ENCODE assay signal across 14 cellular contexts in genomic region chr20:63475209-63475608, GRCh38. TPM values are rescaled to one million over a fixed set of nuclear protein-coding genes. Genes with fewer than 3 reads are reported as not detected.
A peak's percentile ranks its signal among the peaks of the same experiment; 100 is the strongest.
DNase-seq lines count a peak whose midpoint lies in the region; ATAC-seq, FAIRE-seq and TF ChIP-seq lines count a peak whose summit lies in the region.
"Had no signal": no experiment of that assay in that cellular context is flagged by ENCODE, and none has a peak within 500 bp of the region (broad histone marks: within the 10 kb centered on the region; RNA-seq: fewer than 3 reads in every experiment).

No MANE protein-coding gene starts in this region.

- no peak for TF ChIP-seq POLR2A in A549 (IDR thresholded peaks at IDR 0.05; ENCODE audit: low read length)

- no peaks in the 10 kb centered on the region for H3K9me3 ChIP-seq in A549
- H3K9me3 ChIP-seq: SJCRH30 had no signal

- WGBS in A549 (ENCODE audit: missing lambda C conversion rate), result 15% methylated on average over 15 of the region's 16 CpGs

- CTCF ChIA-PET in A549 (lab: Yijun Ruan, JAX), result interaction anchor here (0.9 to 3.2 kb wide), 2 partner anchors 18 to 21 kb away, joined by 3 to 17 read pairs; no protein-coding TSS in a partner anchor
- CTCF ChIA-PET in activated CD8-positive, alpha-beta T cell treated with anti-CD3 and anti-CD28 coated beads for 36 hours (lab: Charles Lee), result interaction anchor here (1.3 to 1.4 kb wide), 2 partner anchors 21 to 33 kb away, joined by 3 to 6 read pairs; no protein-coding TSS in a partner anchor

- peaks cover 8% of the 10 kb centered on the region for H3K4me1 Mint-ChIP-seq in activated CD8-positive, alpha-beta T cell treated with anti-CD3 and anti-CD28 coated beads for 36 hours (ENCODE audit: low read depth)

- no peak overlapping the region for H3K4me2 ChIP-seq in A549

- H3K4me1 ChIP-seq in A549, result peaks cover 13% of the 10 kb centered on the region
- H3K4me1 ChIP-seq: SJCRH30 had no signal

- no peak for FAIRE-seq in A549 (lab: Jason Lieb, UNC)

- POLR2A ChIA-PET in A549 (lab: Yijun Ruan, JAX), result no interaction called here
- POLR2A ChIA-PET in activated CD8-positive, alpha-beta T cell treated with anti-CD3 and anti-CD28 coated beads for 36 hours (lab: Charles Lee), result no interaction called here

- intact Hi-C loops in activated CD8-positive, alpha-beta T cell treated with anti-CD3 and anti-CD28 coated beads for 36 hours (cut with micrococcal nuclease), result no loop called here

- TF ChIP-seq EP300 in A549 (IDR thresholded peaks at IDR 0.05), result no peak

- no peak for TF ChIP-seq CTCF in A549 (IDR thresholded peaks at IDR 0.05)
- TF ChIP-seq CTCF in activated CD8-positive, alpha-beta T cell treated with anti-CD3 and anti-CD28 coated beads for 36 hours (IDR thresholded peaks at IDR 0.05), result no peak

- peaks cover 50% of the 10 kb centered on the region for H3K27me3 Mint-ChIP-seq in activated CD8-positive, alpha-beta T cell treated with anti-CD3 and anti-CD28 coated beads for 36 hours

- ATAC-seq in A549 (peak; percentile 51 to 61; a peak in 5 of 6 replicates), HG02798 (IDR thresholded peaks at IDR 0.05; ENCODE audit: poor library complexity, unreplicated experiment) (no peak)
- ATAC-seq in activated CD8-positive, alpha-beta T cell treated with anti-CD3 and anti-CD28 coated beads for 36 hours, result no peak

- DNase-seq in A549 (ENCODE audit: low read depth in 1 of 2, low spot score in 1 of 2) (peak in 1 of 2 experiments; percentile 52), EH (ENCODE audit: low read depth) (peak; percentile 38), hepatic stellate cell (ENCODE audit: low spot score) (peak; percentile 50), NCI-H146 treated with DMSO at 0.1 percent for 48 hours (lab: John Stamatoyannopoulos, UW; ENCODE audit: unreplicated experiment) (no peak), NCI-H69 (lab: John Stamatoyannopoulos, UW) (no peak)
- peak; percentile 35 for DNase-seq in activated CD8-positive, alpha-beta T cell treated with anti-CD3 and anti-CD28 coated beads for 36 hours
- DNase-seq in stimulated activated CD4-positive, alpha-beta T cell treated with anti-CD3 and anti-CD28 coated beads, Interleukin-12 subunit alpha, Interleukin-12 subunit beta, amount 100 ng/mL, for 4 hours, result no peak
- DNase-seq: COR-L47, cortex of kidney, GOT3, NCI-H2081 had no signal

- H3K4me3 Mint-ChIP-seq in activated CD8-positive, alpha-beta T cell treated with anti-CD3 and anti-CD28 coated beads for 36 hours, result no peak overlapping the region

- no peaks in the 10 kb centered on the region for H3K9me3 Mint-ChIP-seq in activated CD8-positive, alpha-beta T cell treated with anti-CD3 and anti-CD28 coated beads for 36 hours

- no peaks in the 10 kb centered on the region for H3K36me3 Mint-ChIP-seq in activated CD8-positive, alpha-beta T cell treated with anti-CD3 and anti-CD28 coated beads for 36 hours (ENCODE audit: low read depth)

- H3K4me3 ChIP-seq in A549, result no peak overlapping the region
- H3K4me3 ChIP-seq: SJCRH30 had no signal

- TF ChIP-seq RAD21 in A549 (conservative IDR thresholded peaks at IDR 0.05 in 1 of 2, IDR thresholded peaks at IDR 0.05 in 1 of 2), result no peak

- no peak overlapping the region for H3K27ac ChIP-seq in A549
- H3K27ac ChIP-seq: SJCRH30 had no signal

- H3K27ac Mint-ChIP-seq in activated CD8-positive, alpha-beta T cell treated with anti-CD3 and anti-CD28 coated beads for 36 hours, result no peak overlapping the region

TF ChIP-seq in A549, 52 proteins besides CTCF, POLR2A, EP300 and RAD21:
- TF ChIP-seq REST (IDR thresholded peaks at IDR 0.05) (peak; percentile 81), EHMT2 (IDR thresholded peaks at IDR 0.05; ENCODE audit: low read depth) (0 out of 2 replicates have a peak, but pooled peaks have one; percentile 10), CHD2 (IDR thresholded peaks at IDR 0.05; ENCODE audit: low read length, partially characterized antibody) (no peak), RARB (CRISPR knock-in tag; IDR thresholded peaks at IDR 0.05) (no peak), FOXS1 (CRISPR knock-in tag; IDR thresholded peaks at IDR 0.05) (no peak)
- TF ChIP-seq, protein P1, sequence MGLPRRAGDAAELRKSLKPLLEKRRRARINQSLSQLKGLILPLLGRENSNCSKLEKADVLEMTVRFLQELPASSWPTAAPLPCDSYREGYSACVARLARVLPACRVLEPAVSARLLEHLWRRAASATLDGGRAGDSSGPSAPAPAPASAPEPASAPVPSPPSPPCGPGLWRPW (IDR thresholded peaks at IDR 0.05), result no peak

RNA-seq across cellular contexts. Expression of gene KCNQ2, which starts 2.8 kb away (rescaled TPM):
- polyA plus RNA-seq in A549 (2011; rRNA removed), result 0.14 and 0.32 TPM in 2 replicates
- polyA plus RNA-seq in A549 (2012; cell fraction: cytosol; rRNA removed), result 1.1 and 1.2 TPM in 2 replicates
- 0.91 and 1.3 TPM in 2 replicates for polyA plus RNA-seq in A549 (2012; cell fraction: nucleus; rRNA removed)
- 0.15 to 0.38 TPM (median 0.36 TPM) in 3 replicates for polyA plus RNA-seq in A549 (2017; fragmentation: RNase III; extraction: RNeasy Plus Mini Kit Qiagen cat#74134 plus additional on column Dnase treatment)
- not detected in 2 replicates for polyA minus RNA-seq in A549 (2011; rRNA and poly(A)+ RNA removed)
- not detected for total RNA-seq in activated CD8-positive, alpha-beta T cell treated with anti-CD3 and anti-CD28 coated beads for 36 hours
- total RNA-seq: omental fat pad, SJCRH30 had no signal

RNA-seq across cellular contexts. Expression of gene EEF1A2, which starts 23.7 kb away (rescaled TPM):
- polyA plus RNA-seq in A549 (2011; rRNA removed) (16.3 and 17.4 TPM in 2 replicates), A549 (2017; fragmentation: RNase III; extraction: RNeasy Plus Mini Kit Qiagen cat#74134 plus additional on column Dnase treatment) (128 to 141 TPM (median 129 TPM) in 3 replicates)
- 34.8 and 42.6 TPM in 2 replicates for polyA plus RNA-seq in A549 (2012; cell fraction: cytosol; rRNA removed)
- polyA plus RNA-seq in A549 (2012; cell fraction: nucleus; rRNA removed), result 54.0 and 82.0 TPM in 2 replicates
- polyA minus RNA-seq in A549 (2011; rRNA and poly(A)+ RNA removed), result 17.8 and 30.8 TPM in 2 replicates
- total RNA-seq in activated CD8-positive, alpha-beta T cell treated with anti-CD3 and anti-CD28 coated beads for 36 hours, result 1 to 10 TPM; 1.4 to 2.2 TPM

RNA-seq across cellular contexts. Expression of gene PPDPF, which starts 45.4 kb away (rescaled TPM):
- 4.6 and 7.7 TPM in 2 replicates for polyA plus RNA-seq in A549 (2011; rRNA removed)
- 115 and 196 TPM in 2 replicates for polyA plus RNA-seq in A549 (2012; cell fraction: cytosol; rRNA removed)
- 41.3 and 97.2 TPM in 2 replicates for polyA plus RNA-seq in A549 (2012; cell fraction: nucleus; rRNA removed)
- polyA plus RNA-seq in A549 (2017; fragmentation: RNase III; extraction: RNeasy Plus Mini Kit Qiagen cat#74134 plus additional on column Dnase treatment), result 217 to 227 TPM (median 224 TPM) in 3 replicates
- 5.5 and 18.1 TPM in 2 replicates for polyA minus RNA-seq in A549 (2011; rRNA and poly(A)+ RNA removed)
- total RNA-seq in activated CD8-positive, alpha-beta T cell treated with anti-CD3 and anti-CD28 coated beads for 36 hours, result 100 to 1,000 TPM; 193 to 226 TPM

Comparison
In these comparisons a context has a peak if more than half of its experiments do, and no peak if none do; other contexts are left out.
1. ATAC-seq: peak in A549 (2 of 2); none in activated CD8-positive, alpha-beta T cell treated with anti-CD3 and anti-CD28 coated beads for 36 hours (single experiment) and HG02798 (single experiment).
2. DNase-seq: peak in EH (single experiment), activated CD8-positive, alpha-beta T cell treated with anti-CD3 and anti-CD28 coated beads for 36 hours (single experiment) and hepatic stellate cell (single experiment); none in NCI-H146 treated with DMSO at 0.1 percent for 48 hours (single experiment), NCI-H69 (single experiment) and stimulated activated CD4-positive, alpha-beta T cell treated with anti-CD3 and anti-CD28 coated beads, Interleukin-12 subunit alpha, Interleukin-12 subunit beta, amount 100 ng/mL, for 4 hours (single experiment).